In the genomic region with DNA sequence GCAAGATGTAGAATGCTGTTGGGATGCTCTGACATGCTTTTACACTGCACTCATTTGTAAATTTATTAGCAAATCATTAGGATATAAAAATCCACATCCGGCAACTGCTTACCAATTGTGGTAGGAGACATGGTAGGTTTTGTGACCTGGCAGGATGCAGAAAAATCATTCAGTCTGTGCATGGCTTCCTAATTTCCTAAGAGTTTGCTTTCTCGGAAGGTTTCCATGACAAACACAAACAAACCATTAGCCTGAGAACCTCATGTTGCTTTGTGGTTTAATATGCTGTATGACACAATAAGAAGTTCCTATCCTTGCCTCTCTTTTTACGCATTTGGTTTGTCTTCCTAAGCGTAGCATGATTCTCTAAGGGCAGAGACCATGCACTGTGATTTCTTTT, we compare ENCODE assay signal across 22 cellular contexts. TPM values are rescaled to one million over a fixed set of nuclear protein-coding genes. Genes with fewer than 3 reads are reported as not detected.
DNase-seq lines count a peak whose midpoint lies in the region; ATAC-seq and TF ChIP-seq lines count a peak whose summit lies in the region.
"Had no signal": no experiment of that assay in that cellular context is flagged by ENCODE, and none has a peak within 500 bp of the region (broad histone marks: within the 10 kb centered on the region; RNA-seq: fewer than 3 reads in every experiment).

No MANE protein-coding gene starts in this region.

- peak; percentile 34 for ATAC-seq in lung (ENCODE audit: insufficient read depth, low FRiP score)
- ATAC-seq in GM21381 (IDR thresholded peaks at IDR 0.05; ENCODE audit: unreplicated experiment): no peak
- ATAC-seq: activated naive CD8-positive, alpha-beta T cell treated with anti-CD3 and anti-CD28 coated beads, Interleukin-2, amount 50 U/mL, for 24 hours; SK-N-SH treated with all-trans-retinoic acid at 6 μM for 48 hours had no signal

- H3K4me1 ChIP-seq in lung (ENCODE audit: control insufficient read depth in 2 of 2, insufficient read depth in 2 of 2, low read length in 2 of 2): peaks cover 0 to 6% of the 10 kb centered on the region in 2 donors

- intact Hi-C loops in activated T-helper 1 cell treated with anti-CD3 and anti-CD28 coated beads, Interleukin-12 subunit alpha, Interleukin-12 subunit beta, Interleukin-2, Interleukin-4 antibody, amounts not matched to agents 30 ng/mL and 10 ng/mL and 1 ng/mL, durations not matched to agents 14 hours and 24 hours and 36 hours (cut with micrococcal nuclease): loop anchor here (5.0 to 10.0 kb wide), 2 partner anchors 87 to 345 kb away; no protein-coding TSS in a partner anchor

- no peak overlapping the region for H3K27ac ChIP-seq in lung (ENCODE audit: low read depth in 1 of 2, low read length in 1 of 2)
- H3K27ac ChIP-seq: heart left ventricle, HL-60, KMS-11, PC-9, thoracic aorta had no signal

- CTCF ChIA-PET in activated CD4-positive, alpha-beta T cell treated with anti-CD3 and anti-CD28 coated beads, Interleukin-2, amount 10 ng/mL, durations not matched to agents 7 days and 5 days (lab: Charles Lee): no interaction called here

- H3K27ac Mint-ChIP-seq in activated CD4-positive, alpha-beta T cell treated with anti-CD3 and anti-CD28 coated beads, Interleukin-2, amount 10 ng/mL, durations not matched to agents 7 days and 5 days: no peak overlapping the region
- H3K27ac Mint-ChIP-seq in activated T-helper 1 cell treated with anti-CD3 and anti-CD28 coated beads, Interleukin-12 subunit alpha, Interleukin-12 subunit beta, Interleukin-2, Interleukin-4 antibody, amounts not matched to agents 30 ng/mL and 10 ng/mL and 1 ng/mL, durations not matched to agents 14 hours and 24 hours and 36 hours: no peak overlapping the region
- H3K27ac Mint-ChIP-seq: activated CD4-positive, alpha-beta memory T cell treated with anti-CD3 and anti-CD28 coated beads for 36 hours; activated naive CD8-positive, alpha-beta T cell treated with anti-CD3 and anti-CD28 coated beads, Interleukin-2, amount 50 U/mL, for 24 hours; CD4-positive, CD25-positive, alpha-beta regulatory T cell had no signal

- 44 to 58% methylated on average over 4 of the region's 4 CpGs for WGBS in lung, 2 donors

- peaks cover 16% of the 10 kb centered on the region for H3K4me1 Mint-ChIP-seq in activated CD4-positive, alpha-beta T cell treated with anti-CD3 and anti-CD28 coated beads, Interleukin-2, amount 10 ng/mL, durations not matched to agents 7 days and 5 days
- H3K4me1 Mint-ChIP-seq in activated T-helper 1 cell treated with anti-CD3 and anti-CD28 coated beads, Interleukin-12 subunit alpha, Interleukin-12 subunit beta, Interleukin-2, Interleukin-4 antibody, amounts not matched to agents 30 ng/mL and 10 ng/mL and 1 ng/mL, durations not matched to agents 14 hours and 24 hours and 36 hours (ENCODE audit: low read depth): peaks cover 7% of the 10 kb centered on the region

- no peak overlapping the region for H3K4me3 Mint-ChIP-seq in activated CD4-positive, alpha-beta T cell treated with anti-CD3 and anti-CD28 coated beads, Interleukin-2, amount 10 ng/mL, durations not matched to agents 7 days and 5 days
- H3K4me3 Mint-ChIP-seq in activated T-helper 1 cell treated with anti-CD3 and anti-CD28 coated beads, Interleukin-12 subunit alpha, Interleukin-12 subunit beta, Interleukin-2, Interleukin-4 antibody, amounts not matched to agents 30 ng/mL and 10 ng/mL and 1 ng/mL, durations not matched to agents 14 hours and 24 hours and 36 hours: no peak overlapping the region
- H3K4me3 Mint-ChIP-seq: activated CD4-positive, alpha-beta memory T cell treated with anti-CD3 and anti-CD28 coated beads for 36 hours; activated naive CD8-positive, alpha-beta T cell treated with anti-CD3 and anti-CD28 coated beads, Interleukin-2, amount 50 U/mL, for 24 hours; CD4-positive, CD25-positive, alpha-beta regulatory T cell had no signal

- POLR2A ChIA-PET in activated CD4-positive, alpha-beta T cell treated with anti-CD3 and anti-CD28 coated beads, Interleukin-2, amount 10 ng/mL, durations not matched to agents 7 days and 5 days (lab: Charles Lee): no interaction called here

- peaks cover 6% of the 10 kb centered on the region for H3K36me3 Mint-ChIP-seq in activated CD4-positive, alpha-beta T cell treated with anti-CD3 and anti-CD28 coated beads, Interleukin-2, amount 10 ng/mL, durations not matched to agents 7 days and 5 days (ENCODE audit: low read depth)
- H3K36me3 Mint-ChIP-seq in activated T-helper 1 cell treated with anti-CD3 and anti-CD28 coated beads, Interleukin-12 subunit alpha, Interleukin-12 subunit beta, Interleukin-2, Interleukin-4 antibody, amounts not matched to agents 30 ng/mL and 10 ng/mL and 1 ng/mL, durations not matched to agents 14 hours and 24 hours and 36 hours (ENCODE audit: low read depth): no peaks in the 10 kb centered on the region
- H3K36me3 Mint-ChIP-seq: activated CD4-positive, alpha-beta memory T cell treated with anti-CD3 and anti-CD28 coated beads for 36 hours; CD4-positive, CD25-positive, alpha-beta regulatory T cell had no signal

- H3K9me3 Mint-ChIP-seq in activated CD4-positive, alpha-beta T cell treated with anti-CD3 and anti-CD28 coated beads, Interleukin-2, amount 10 ng/mL, durations not matched to agents 7 days and 5 days: no peaks in the 10 kb centered on the region
- H3K9me3 Mint-ChIP-seq in activated T-helper 1 cell treated with anti-CD3 and anti-CD28 coated beads, Interleukin-12 subunit alpha, Interleukin-12 subunit beta, Interleukin-2, Interleukin-4 antibody, amounts not matched to agents 30 ng/mL and 10 ng/mL and 1 ng/mL, durations not matched to agents 14 hours and 24 hours and 36 hours: no peaks in the 10 kb centered on the region
- H3K9me3 Mint-ChIP-seq: activated CD4-positive, alpha-beta memory T cell treated with anti-CD3 and anti-CD28 coated beads for 36 hours; activated naive CD8-positive, alpha-beta T cell treated with anti-CD3 and anti-CD28 coated beads, Interleukin-2, amount 50 U/mL, for 24 hours had no signal

- no peak for TF ChIP-seq CTCF in lung (IDR thresholded peaks at IDR 0.05; ENCODE audit: control extremely low read depth, extremely low read depth)

- peaks cover 10% of the 10 kb centered on the region for H3K27me3 Mint-ChIP-seq in activated CD4-positive, alpha-beta T cell treated with anti-CD3 and anti-CD28 coated beads, Interleukin-2, amount 10 ng/mL, durations not matched to agents 7 days and 5 days
- H3K27me3 Mint-ChIP-seq in activated T-helper 1 cell treated with anti-CD3 and anti-CD28 coated beads, Interleukin-12 subunit alpha, Interleukin-12 subunit beta, Interleukin-2, Interleukin-4 antibody, amounts not matched to agents 30 ng/mL and 10 ng/mL and 1 ng/mL, durations not matched to agents 14 hours and 24 hours and 36 hours (ENCODE audit: insufficient read depth): peaks cover 10% of the 10 kb centered on the region

- no peaks in the 10 kb centered on the region for H3K36me3 ChIP-seq in lung (ENCODE audit: control insufficient read depth in 2 of 2, insufficient read depth in 2 of 2, low read length in 2 of 2)
- H3K36me3 ChIP-seq: heart left ventricle, thoracic aorta had no signal

- no peaks in the 10 kb centered on the region for H3K27me3 ChIP-seq in lung (ENCODE audit: control insufficient read depth, insufficient read depth)

- H3K4me3 ChIP-seq in lung: no peak overlapping the region
- H3K4me3 ChIP-seq: heart left ventricle, PC-9, thoracic aorta had no signal

- no peaks in the 10 kb centered on the region for H3K9me3 ChIP-seq in lung (ENCODE audit: control insufficient read depth in 2 of 2, insufficient read depth in 1 of 2, low read length in 1 of 2)
- H3K9me3 ChIP-seq: thoracic aorta had no signal

- DNase-seq in DMS79 treated with DMSO at 0.1 percent for 48 hours (lab: John Stamatoyannopoulos, UW) (peak; percentile 69), LHCN-M2 (ENCODE audit: low read depth) (peak; percentile 78), astrocyte of the hippocampus (ENCODE audit: low read depth, low spot score) (peak; percentile 79), lung (ENCODE audit: low spot score) (no peak), NK-92 (lab: John Stamatoyannopoulos, UW; ENCODE audit: unreplicated experiment) (no peak)
- no peak for DNase-seq in activated CD4-positive, alpha-beta T cell treated with anti-CD3 and anti-CD28 coated beads, Interleukin-2, amount 10 ng/mL, durations not matched to agents 7 days and 5 days
- no peak for DNase-seq in activated T-helper 1 cell treated with anti-CD3 and anti-CD28 coated beads, Interleukin-12 subunit alpha, Interleukin-12 subunit beta, Interleukin-2, Interleukin-4 antibody, amounts not matched to agents 30 ng/mL and 10 ng/mL and 1 ng/mL, durations not matched to agents 14 hours and 24 hours and 36 hours (ENCODE audit: low spot score)
- DNase-seq: activated CD4-positive, alpha-beta memory T cell treated with anti-CD3 and anti-CD28 coated beads for 36 hours; activated naive CD8-positive, alpha-beta T cell treated with anti-CD3 and anti-CD28 coated beads, Interleukin-2, amount 50 U/mL, for 24 hours; activated T-cell treated with anti-CD3 and anti-CD28 coated beads, Interleukin-2, amount 50 U/mL, for 48 hours; CD4-positive, CD25-positive, alpha-beta regulatory T cell; heart left ventricle; NCI-H1436; NCI-H510A treated with DMSO at 0.1 percent for 48 hours; occipital lobe; stimulated activated CD4-positive, alpha-beta T cell treated with anti-CD3 and anti-CD28 coated beads, Interleukin-4, amount 100 ng/mL, for 1 hour had no signal

RNA-seq across cellular contexts. Expression of gene LMBR1, which starts 14.7 kb away (rescaled TPM):
- 45.5 and 52.0 TPM in 2 replicates for total RNA-seq in LHCN-M2 (2014; rRNA removed)
- polyA plus RNA-seq in LHCN-M2 (2012): 14.2 TPM
- 100 to 1,000 TPM in 1 of 2 donors, 10 to 100 TPM in 1; 69.9 to 119 TPM for total RNA-seq in lung
- 10 to 100 TPM in 1 of 2 donors, 1 to 10 TPM in 1; 9.7 to 20.1 TPM for polyA plus RNA-seq in lung
- total RNA-seq in activated CD4-positive, alpha-beta T cell treated with anti-CD3 and anti-CD28 coated beads, Interleukin-2, amount 10 ng/mL, durations not matched to agents 7 days and 5 days: 10 to 100 TPM; 38.8 to 43.5 TPM
- total RNA-seq in activated T-helper 1 cell treated with anti-CD3 and anti-CD28 coated beads, Interleukin-12 subunit alpha, Interleukin-12 subunit beta, Interleukin-2, Interleukin-4 antibody, amounts not matched to agents 30 ng/mL and 10 ng/mL and 1 ng/mL, durations not matched to agents 14 hours and 24 hours and 36 hours: 53.5 and 55.5 TPM in 2 replicates

RNA-seq across cellular contexts. Expression of gene NOM1, which starts 41.9 kb away (rescaled TPM):
- total RNA-seq in LHCN-M2 (2014; rRNA removed): 13.7 and 17.4 TPM in 2 replicates
- polyA plus RNA-seq in LHCN-M2 (2012): 9.8 TPM
- 10 to 100 TPM; 21.3 to 33.6 TPM for total RNA-seq in lung
- polyA plus RNA-seq in lung: 10 to 100 TPM in 1 of 2 donors, 1 to 10 TPM in 1; 8.3 to 12.4 TPM
- total RNA-seq in activated CD4-positive, alpha-beta T cell treated with anti-CD3 and anti-CD28 coated beads, Interleukin-2, amount 10 ng/mL, durations not matched to agents 7 days and 5 days: 10 to 100 TPM; 27.2 to 28.6 TPM
- 46.4 and 50.9 TPM in 2 replicates for total RNA-seq in activated T-helper 1 cell treated with anti-CD3 and anti-CD28 coated beads, Interleukin-12 subunit alpha, Interleukin-12 subunit beta, Interleukin-2, Interleukin-4 antibody, amounts not matched to agents 30 ng/mL and 10 ng/mL and 1 ng/mL, durations not matched to agents 14 hours and 24 hours and 36 hours

Comparison
In these comparisons a context has a peak if more than half of its experiments do, and no peak if none do; other contexts are left out.
1. DNase-seq: peak in DMS79 treated with DMSO at 0.1 percent for 48 hours (single experiment), LHCN-M2 (single experiment) and astrocyte of the hippocampus (single experiment); none in lung (single experiment), activated CD4-positive, alpha-beta T cell treated with anti-CD3 and anti-CD28 coated beads, Interleukin-2, amount 10 ng/mL, durations not matched to agents 7 days and 5 days (single experiment), activated T-helper 1 cell treated with anti-CD3 and anti-CD28 coated beads, Interleukin-12 subunit alpha, Interleukin-12 subunit beta, Interleukin-2, Interleukin-4 antibody, amounts not matched to agents 30 ng/mL and 10 ng/mL and 1 ng/mL, durations not matched to agents 14 hours and 24 hours and 36 hours (single experiment) and NK-92 (single experiment).